8 cellular contexts compared by ENCODE assay signal in the genomic region with DNA sequence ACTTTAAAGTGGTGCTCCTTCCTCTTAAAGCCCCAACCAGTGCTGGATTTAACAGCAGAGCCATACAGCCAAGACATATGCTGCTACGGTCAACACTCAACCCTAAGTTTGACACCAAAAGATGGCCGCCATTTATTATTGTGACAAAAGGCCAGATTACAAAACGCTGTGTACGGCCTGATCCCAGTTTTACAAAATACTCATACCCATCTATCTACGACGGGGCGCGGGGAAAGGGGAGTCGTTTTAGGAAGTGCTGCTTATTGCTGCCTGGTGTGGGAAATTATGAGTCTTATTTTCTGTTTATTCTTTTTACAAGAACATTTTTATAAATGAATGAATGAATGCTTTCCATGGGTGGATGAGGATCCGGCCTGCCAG. TPM values are rescaled to one million over a fixed set of nuclear protein-coding genes. Genes with fewer than 3 reads are reported as not detected.
DNase-seq lines count a peak whose midpoint lies in the region; ATAC-seq, FAIRE-seq and TF ChIP-seq lines count a peak whose summit lies in the region.

No MANE protein-coding gene starts in this region.

- intact Hi-C loops in testis (cut with DNase I; ENCODE audit: low total_unique reads) = no loop called here

- peak overlapping the region; percentile 82 for H3K9ac ChIP-seq in keratinocyte (ENCODE audit: control insufficient read depth, extremely low read depth, insufficient read depth, low read length)

- H3K4me1 ChIP-seq in keratinocyte (ENCODE audit: control insufficient read depth, extremely low read depth, insufficient read depth, low read length) (peaks cover 5% of the 10 kb centered on the region), testis (no peaks in the 10 kb centered on the region)

- peak overlapping the region; percentile 72 for H3K4me2 ChIP-seq in keratinocyte (ENCODE audit: control insufficient read depth, extremely low read depth, insufficient read depth, low read depth, low read length)

- no peaks in the 10 kb centered on the region for H3K9me3 ChIP-seq in keratinocyte (ENCODE audit: control insufficient read depth, low read depth, low read length)
- H3K9me3 ChIP-seq in testis = no peaks in the 10 kb centered on the region

- H3K27me3 ChIP-seq in BJ (ENCODE audit: control insufficient read depth, insufficient read depth, low read length) (no peaks in the 10 kb centered on the region), keratinocyte (ENCODE audit: control insufficient read depth, extremely low read depth, insufficient read depth, low read length) (no peaks in the 10 kb centered on the region), testis (no peaks in the 10 kb centered on the region)

- H3K4me3 ChIP-seq in BJ (ENCODE audit: low read depth, low read length) = peak overlapping the region; percentile 65
- H3K4me3 ChIP-seq in keratinocyte (ENCODE audit: control insufficient read depth in 2 of 3, extremely low read depth in 1 of 3, insufficient read depth in 2 of 3, low read depth in 1 of 3, low read length in 3 of 3) = peak overlapping the region; percentile 74 to 88 (median 81)
- H3K4me3 ChIP-seq in testis = peak overlapping the region; percentile 83 to 92

- dilution Hi-C loops in keratinocyte (cut with MboI; ENCODE audit: extremely low pct_ligation_motif_present, low sequenced_read_pairs) = no loop called here

- H3K36me3 ChIP-seq in BJ (ENCODE audit: control insufficient read depth, insufficient read depth, low read length) (no peaks in the 10 kb centered on the region), keratinocyte (ENCODE audit: control insufficient read depth in 2 of 2, extremely low read depth in 1 of 2, insufficient read depth in 2 of 2, low read length in 2 of 2) (no peaks in the 10 kb centered on the region), testis (ENCODE audit: low read depth, missing control alignments) (no peaks in the 10 kb centered on the region)

- no peak for FAIRE-seq in keratinocyte (lab: Jason Lieb, UNC)

- peak overlapping the region; percentile 85 for H3K4me3 Mint-ChIP-seq in activated CD8-positive, alpha-beta T cell treated with anti-CD3 and anti-CD28 coated beads, Interleukin-2, amount 10 ng/mL, durations not matched to agents 7 days and 5 days

- no peaks in the 10 kb centered on the region for H3K79me2 ChIP-seq in keratinocyte (ENCODE audit: control insufficient read depth, insufficient read depth, low read length)

- 9 to 14% methylated on average over 10 of the region's 10 CpGs for WGBS in testis, 2 donors

- peak overlapping the region; percentile 86 for H2AFZ ChIP-seq in keratinocyte (ENCODE audit: control insufficient read depth, low read length)

- no peaks in the 10 kb centered on the region for H3K9me3 Mint-ChIP-seq in activated CD8-positive, alpha-beta T cell treated with anti-CD3 and anti-CD28 coated beads, Interleukin-2, amount 10 ng/mL, durations not matched to agents 7 days and 5 days (ENCODE audit: insufficient read depth)

- H3K9me1 ChIP-seq in keratinocyte (ENCODE audit: control insufficient read depth, extremely low read depth, insufficient read depth, low read length) = no peaks in the 10 kb centered on the region

- POLR2A ChIA-PET in BJ (lab: Charles Lee) = no interaction called here
- POLR2A ChIA-PET in HEK293T (lab: Yijun Ruan, JAX) = interaction anchor here (1.0 to 1.7 kb wide), 4 partner anchors 8 to 334 kb away, joined by 3 to 7 read pairs (median 3); a partner anchor contains a TSS
- POLR2A ChIA-PET in activated CD8-positive, alpha-beta T cell treated with anti-CD3 and anti-CD28 coated beads, Interleukin-2, amount 10 ng/mL, durations not matched to agents 7 days and 5 days (lab: Charles Lee) = interaction anchor here (1.2 to 3.3 kb wide), 4 partner anchors 14 to 85 kb away, joined by 3 to 38 read pairs (median 6); partner anchors contain the start of gene UBQLN1

- H3K27ac ChIP-seq in keratinocyte (ENCODE audit: control insufficient read depth, insufficient read depth, low read length) (peak overlapping the region; percentile 7), testis (peak overlapping the region; percentile 92 to 93)

- peak overlapping the region; percentile 95 for H3K27ac Mint-ChIP-seq in activated CD8-positive, alpha-beta T cell treated with anti-CD3 and anti-CD28 coated beads, Interleukin-2, amount 10 ng/mL, durations not matched to agents 7 days and 5 days

- CTCF ChIA-PET in BJ (lab: Yijun Ruan, JAX) (interaction anchor here (1.3 kb wide), 1 partner anchor 24 kb away, joined by 3 read pairs; no protein-coding TSS in a partner anchor), HEK293T (lab: Yijun Ruan, JAX) (no interaction called here)
- CTCF ChIA-PET in activated CD8-positive, alpha-beta T cell treated with anti-CD3 and anti-CD28 coated beads, Interleukin-2, amount 10 ng/mL, durations not matched to agents 7 days and 5 days (lab: Charles Lee) = interaction anchor here (1.8 to 2.8 kb wide), 3 partner anchors 27 to 289 kb away, joined by 7 to 23 read pairs (median 18); no protein-coding TSS in a partner anchor

- peaks cover 15% of the 10 kb centered on the region for H3K36me3 Mint-ChIP-seq in activated CD8-positive, alpha-beta T cell treated with anti-CD3 and anti-CD28 coated beads, Interleukin-2, amount 10 ng/mL, durations not matched to agents 7 days and 5 days (ENCODE audit: low read depth)

- ATAC-seq in activated CD8-positive, alpha-beta T cell treated with anti-CD3 and anti-CD28 coated beads, Interleukin-2, amount 10 ng/mL, durations not matched to agents 7 days and 5 days = no peak

- H3K4me1 Mint-ChIP-seq in activated CD8-positive, alpha-beta T cell treated with anti-CD3 and anti-CD28 coated beads, Interleukin-2, amount 10 ng/mL, durations not matched to agents 7 days and 5 days (ENCODE audit: low read depth) = peaks cover 32% of the 10 kb centered on the region

- no peak for TF ChIP-seq POLR2A in testis (IDR thresholded peaks at IDR 0.05)

- no peaks in the 10 kb centered on the region for H4K20me1 ChIP-seq in keratinocyte (ENCODE audit: control insufficient read depth, extremely low read depth, insufficient read depth, low read length)

- H3K27me3 Mint-ChIP-seq in activated CD8-positive, alpha-beta T cell treated with anti-CD3 and anti-CD28 coated beads, Interleukin-2, amount 10 ng/mL, durations not matched to agents 7 days and 5 days (ENCODE audit: low read depth) = peaks cover 8% of the 10 kb centered on the region

- no peak for DNase-seq in BJ (ENCODE audit: low read depth)
- DNase-seq in HEK293T (ENCODE audit: extremely low spot score) = no peak
- peak; percentile 23 for DNase-seq in activated CD8-positive, alpha-beta T cell treated with anti-CD3 and anti-CD28 coated beads, Interleukin-2, amount 10 ng/mL, durations not matched to agents 7 days and 5 days
- DNase-seq in keratinocyte (ENCODE audit: low read depth, low spot score) = no peak
- no peak for DNase-seq in testis
- no peak for DNase-seq in NCI-H2107 treated with DMSO at 0.1 percent for 48 hours (lab: John Stamatoyannopoulos, UW; ENCODE audit: unreplicated experiment)
- no peak for DNase-seq in stimulated activated CD4-positive, alpha-beta T cell treated with anti-CD3 and anti-CD28 coated beads, Interleukin-4, amount 100 ng/mL, for 1 hour
- no peak for DNase-seq in COLO668 (lab: John Stamatoyannopoulos, UW; ENCODE audit: unreplicated experiment)

- no peak for TF ChIP-seq CTCF in BJ (IDR thresholded peaks at IDR 0.05; ENCODE audit: insufficient read depth, low read depth, low read length)
- TF ChIP-seq CTCF in keratinocyte (optimal IDR thresholded peaks at IDR 0.05 in 1 of 3, IDR thresholded peaks at IDR 0.05 in 1 of 3, conservative IDR thresholded peaks at IDR 0.05 in 1 of 3; ENCODE audit: extremely low read depth in 1 of 3, insufficient read depth in 2 of 3, low read length in 3 of 3) = no peak
- TF ChIP-seq CTCF in testis (IDR thresholded peaks at IDR 0.05) = no peak

TF ChIP-seq in HEK293T, 16 proteins besides CTCF, POLR2A, EP300 and RAD21:
- TF ChIP-seq CTBP1 (IDR thresholded peaks at IDR 0.05; ENCODE audit: borderline replicate concordance) (no peak), FOXA1 (IDR thresholded peaks at IDR 0.05) (no peak), FOXK2 (IDR thresholded peaks at IDR 0.05) (no peak), NFRKB (IDR thresholded peaks at IDR 0.05) (no peak), ZNF384 (IDR thresholded peaks at IDR 0.05) (no peak), TARDBP (IDR thresholded peaks at IDR 0.05) (no peak), L3MBTL2 (conservative IDR thresholded peaks at IDR 0.05) (0 out of 2 replicates have a peak, but pooled peaks have one; percentile 32), SP1 (IDR thresholded peaks at IDR 0.05) (no peak), SUZ12 (IDR thresholded peaks at IDR 0.05) (no peak)

RNA-seq across cellular contexts. Expression of gene IDNK, which starts 0.5 kb away (rescaled TPM):
- 2.7 and 3.5 TPM in 2 replicates for polyA plus RNA-seq in BJ (2011; rRNA removed)
- polyA minus RNA-seq in BJ (2011; rRNA and poly(A)+ RNA removed) = 0.85 and 1.6 TPM in 2 replicates
- total RNA-seq in activated CD8-positive, alpha-beta T cell treated with anti-CD3 and anti-CD28 coated beads, Interleukin-2, amount 10 ng/mL, durations not matched to agents 7 days and 5 days = 1 to 10 TPM; 5.4 to 6.8 TPM
- polyA plus RNA-seq in keratinocyte = 0.76 to 2.6 TPM (median 1.6 TPM) in 3 replicates
- 1.7 TPM for polyA plus RNA-seq in keratinocyte (2011; ENCODE audit: low read depth)
- polyA plus RNA-seq in keratinocyte (2011; cell fraction: cytosol; rRNA removed) = 1.4 and 1.8 TPM in 2 replicates
- polyA plus RNA-seq in keratinocyte (2011; cell fraction: nucleus; rRNA removed) = 0.73 and 0.89 TPM in 2 replicates
- 1.1 and 1.6 TPM in 2 replicates for polyA plus RNA-seq in keratinocyte (2012; ENCODE audit: low replicate concordance)
- 0.73 to 1.2 TPM in 2 of 3 replicates, not detected in the other for polyA minus RNA-seq in keratinocyte
- not detected for polyA minus RNA-seq in keratinocyte (2011; cell fraction: cytosol; rRNA and poly(A)+ RNA removed)
- polyA minus RNA-seq in keratinocyte (2011; cell fraction: nucleus; rRNA and poly(A)+ RNA removed) = 0.70 TPM in 1 of 2 replicates, not detected in the other
- total RNA-seq in testis = 1 to 10 TPM; 4.9 to 8.4 TPM
- 6.0 TPM for polyA plus RNA-seq in testis (ENCODE audit: insufficient read depth, low read depth, low replicate concordance)
